7 cellular contexts compared by ENCODE assay signal in genomic region chr20:3797592-3798404, GRCh38.
DNase-seq lines count a peak whose midpoint lies in the region; ATAC-seq and TF ChIP-seq lines count a peak whose summit lies in the region.

No MANE protein-coding gene starts in this region.

- H3K9ac ChIP-seq in NT2/D1 (ENCODE audit: insufficient read length, low read depth), result peak overlapping the region; percentile 93

- TF ChIP-seq POLR2A in GM19099 (IDR thresholded peaks at IDR 0.05; ENCODE audit: extremely low read depth, insufficient read length, low read depth), result peak; percentile 14

- H3K27ac Mint-ChIP-seq in central memory CD8-positive, alpha-beta T cell (ENCODE audit: low read depth), result peak overlapping the region; percentile 95
- H3K27ac Mint-ChIP-seq in nephron, result peak overlapping the region; percentile 97 to 99 (median 98)

- no peak for TF ChIP-seq CTCF in nephron (IDR thresholded peaks at IDR 0.05; ENCODE audit: unreplicated experiment in 3 of 3)

- no peaks in the 10 kb centered on the region for H3K27me3 Mint-ChIP-seq in central memory CD8-positive, alpha-beta T cell
- H3K27me3 Mint-ChIP-seq in nephron (ENCODE audit: low read depth), result no peaks in the 10 kb centered on the region

- H3K4me3 Mint-ChIP-seq in central memory CD8-positive, alpha-beta T cell, result peak overlapping the region; percentile 99
- peak overlapping the region; percentile 87 to 90 (median 88) for H3K4me3 Mint-ChIP-seq in nephron

- no peak for ATAC-seq in central memory CD8-positive, alpha-beta T cell (replicated peaks; ENCODE audit: extremely low read depth, poor library complexity, severe bottlenecking)

- H3K9me3 Mint-ChIP-seq in central memory CD8-positive, alpha-beta T cell, result no peaks in the 10 kb centered on the region
- no peaks in the 10 kb centered on the region for H3K9me3 Mint-ChIP-seq in nephron

- H3K36me3 ChIP-seq in NT2/D1 (ENCODE audit: insufficient read depth, insufficient read length, low read length), result peaks cover 39% of the 10 kb centered on the region

- H3K4me1 ChIP-seq in NT2/D1 (ENCODE audit: insufficient read depth, insufficient read length), result peaks cover 17% of the 10 kb centered on the region

- H3K9me3 ChIP-seq in NT2/D1 (ENCODE audit: insufficient read depth, low read length), result no peaks in the 10 kb centered on the region

- DNase-seq in NT2/D1 (ENCODE audit: low read depth, low spot score), result no peak
- no peak for DNase-seq in central memory CD8-positive, alpha-beta T cell (ENCODE audit: low spot score in 2 of 2)
- DNase-seq in epidermal melanocyte (ENCODE audit: insufficient read length, low spot score), result no peak
- no peak for DNase-seq in dedifferentiated amniotic fluid mesenchymal stem cell (ENCODE audit: extremely low spot score)
- DNase-seq in HK-2 (ENCODE audit: unreplicated experiment), result no peak

- peak overlapping the region; percentile 78 for H3K4me3 ChIP-seq in NT2/D1 (ENCODE audit: insufficient read length, low read depth)

- peaks cover 50% of the 10 kb centered on the region for H3K36me3 Mint-ChIP-seq in central memory CD8-positive, alpha-beta T cell (ENCODE audit: insufficient read depth)
- peaks cover 10% of the 10 kb centered on the region for H3K36me3 Mint-ChIP-seq in nephron (ENCODE audit: low read depth)

- peaks cover 59% of the 10 kb centered on the region for H3K4me1 Mint-ChIP-seq in central memory CD8-positive, alpha-beta T cell
- peaks cover 55% of the 10 kb centered on the region for H3K4me1 Mint-ChIP-seq in nephron

- no peaks in the 10 kb centered on the region for H3K27me3 ChIP-seq in NT2/D1 (ENCODE audit: insufficient read depth, insufficient read length)
